Comparison of ENCODE assay signal across 8 cellular contexts in the genomic region with DNA sequence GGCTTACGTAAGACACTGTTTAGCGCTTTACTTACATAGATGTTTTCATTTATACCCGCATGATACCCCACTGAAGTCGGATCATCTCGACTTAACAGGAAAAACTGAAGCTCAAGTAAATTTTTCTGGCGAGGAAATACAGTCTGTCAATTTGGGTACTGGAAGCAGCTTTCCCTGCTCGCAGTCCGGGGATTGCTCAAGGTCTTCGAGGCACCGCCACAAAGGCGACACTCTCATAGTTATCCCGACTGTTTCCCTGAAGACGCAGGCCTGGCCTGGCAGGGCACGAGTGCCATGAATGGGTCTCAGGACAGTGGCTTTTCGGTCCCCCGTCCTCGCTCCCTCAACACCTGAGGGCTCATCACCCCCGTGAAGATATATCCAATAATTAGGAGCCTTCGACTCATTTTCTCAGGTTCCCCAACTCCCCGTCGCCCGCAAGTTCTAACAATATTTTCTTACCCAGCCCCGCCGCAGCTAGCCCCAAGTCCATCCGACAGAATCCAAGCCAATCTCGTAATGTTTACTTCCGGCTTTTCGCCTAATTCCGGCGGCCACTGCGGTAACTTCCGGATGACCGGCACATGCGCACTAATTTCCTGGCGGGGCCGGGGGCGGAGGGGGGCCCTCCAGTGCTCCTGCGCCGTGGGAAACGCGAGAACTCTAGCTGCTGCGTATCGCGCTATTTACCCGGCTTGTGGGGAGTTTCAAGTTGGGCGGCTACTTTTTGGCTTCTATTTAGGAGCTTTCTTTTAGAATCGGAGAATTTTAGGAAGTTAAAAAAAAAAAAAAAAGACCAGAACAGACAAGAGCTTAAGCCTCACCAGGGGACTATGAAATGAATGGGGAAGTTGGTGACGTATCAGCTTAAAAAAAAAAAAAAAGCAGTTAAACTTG. TPM values are rescaled to one million over a fixed set of nuclear protein-coding genes. Genes with fewer than 3 reads are reported as not detected.
A peak's percentile ranks its signal among the peaks of the same experiment; 100 is the strongest.
DNase-seq lines count a peak whose midpoint lies in the region; ATAC-seq lines count a peak whose summit lies in the region.

TSS of gene SLU7 (minus strand) at position 521 of the 897 bp plus-strand sequence. CDS start 3,787 bp downstream, outside the sequence.

- peak within 1 kb of the TSS; percentile 96 to 99 (median 98) for H3K27ac Mint-ChIP-seq in CD4-positive, alpha-beta memory T cell

- intact Hi-C loops in CD4-positive, alpha-beta memory T cell (cut with micrococcal nuclease), result loop anchor here (1.0 to 5.0 kb wide), 4 partner anchors 18 to 1212 kb away; partner anchors contain the start of genes FAM200C, PWWP2A, RNF145 and TTC1

- peak; percentile 91 to 92 (median 92) for DNase-seq in CD4-positive, alpha-beta memory T cell
- DNase-seq in HS-27A (ENCODE audit: low read depth) (peak; percentile 66), NK-92 (lab: John Stamatoyannopoulos, UW; ENCODE audit: unreplicated experiment) (peak; percentile 58), lung microvascular endothelial cell (ENCODE audit: low read depth in 2 of 2) (peak; percentile 98)
- peak; percentile 80 to 91 for DNase-seq in activated CD8-positive, alpha-beta memory T cell treated with anti-CD3 and anti-CD28 coated beads for 1 hour (ENCODE audit: extremely low read depth in 1 of 2, low read depth in 1 of 2)
- peak; percentile 87 for DNase-seq in effector CD8-positive, alpha-beta T cell (lab: John Stamatoyannopoulos, UW)
- peak; percentile 89 to 90 (median 90) for DNase-seq in stimulated activated CD4-positive, alpha-beta T cell treated with anti-CD3 and anti-CD28 coated beads, TNF-alpha, amount 100 ng/mL, for 48 hours (ENCODE audit: low read depth in 3 of 3)

- H3K36me3 Mint-ChIP-seq in CD4-positive, alpha-beta memory T cell, result peaks cover 14 to 26% of the 10 kb centered on the region in 2 donors

- peak within 1 kb of the TSS; percentile 93 to 100 (median 96) for H3K4me3 Mint-ChIP-seq in CD4-positive, alpha-beta memory T cell

- CTCF ChIA-PET in CD4-positive, alpha-beta memory T cell (lab: Charles Lee; ENCODE audit: partially characterized antibody), result interaction anchor here (0.9 to 16.2 kb wide), 6 partner anchors 12 to 89 kb away, joined by 3 to 239 read pairs (median 4); no protein-coding TSS in a partner anchor

- POLR2A ChIA-PET in CD4-positive, alpha-beta memory T cell (lab: Charles Lee; ENCODE audit: partially characterized antibody), result interaction anchor here (0.5 to 4.1 kb wide), 17 partner anchors 11 to 1691 kb away, joined by 3 to 32 read pairs (median 4); partner anchors contain the start of genes PWWP2A and TTC1

- H3K4me3 ChIP-seq in CD4-positive, alpha-beta memory T cell (ENCODE audit: low read length in 2 of 2), result peak within 1 kb of the TSS; percentile 80 to 85

- peak; percentile 59 for ATAC-seq in GM19467 (IDR thresholded peaks at IDR 0.05; ENCODE audit: unreplicated experiment)

- peak within 1 kb of the TSS; percentile 98 for H3K27ac ChIP-seq in CD4-positive, alpha-beta memory T cell (ENCODE audit: low read depth, low read length)

- peaks cover 0 to 2% (median 0%) of the 10 kb centered on the region in 8 donors for H3K9me3 Mint-ChIP-seq in CD4-positive, alpha-beta memory T cell

- H3K4me1 Mint-ChIP-seq in CD4-positive, alpha-beta memory T cell, result peaks cover 46 to 84% (median 61%) of the 10 kb centered on the region in 4 donors

- H3K4me1 ChIP-seq in CD4-positive, alpha-beta memory T cell (ENCODE audit: insufficient read depth, low read length), result peaks cover 61% of the 10 kb centered on the region

- no peaks in the 10 kb centered on the region for H3K9me3 ChIP-seq in CD4-positive, alpha-beta memory T cell (ENCODE audit: control insufficient read depth in 1 of 2, low read length in 2 of 2)

- no peaks in the 10 kb centered on the region for H3K27me3 Mint-ChIP-seq in CD4-positive, alpha-beta memory T cell

- H3K27me3 ChIP-seq in CD4-positive, alpha-beta memory T cell (ENCODE audit: insufficient read depth, low read length), result no peaks in the 10 kb centered on the region

- peaks cover 8% of the 10 kb centered on the region for H3K36me3 ChIP-seq in CD4-positive, alpha-beta memory T cell (ENCODE audit: insufficient read depth, low read length)

RNA-seq across cellular contexts. Expression of gene SLU7, which starts in this region (rescaled TPM):
- 10 to 100 TPM; 86.8 to 93.9 TPM for total RNA-seq in CD4-positive, alpha-beta memory T cell
- 10 to 100 TPM; 50.8 to 88.4 TPM for polyA plus RNA-seq in CD4-positive, alpha-beta memory T cell
- total RNA-seq in lung microvascular endothelial cell, result 41.4 and 67.3 TPM in 2 replicates

Comparison
In these comparisons a context has a peak if more than half of its experiments do, and no peak if none do; other contexts are left out.
1. Peak in every context shown above with its lines: DNase-seq, ATAC-seq, H3K4me3 ChIP-seq and H3K27ac ChIP-seq.